ENCODE assay signal across 1 cellular context in the genomic region with DNA sequence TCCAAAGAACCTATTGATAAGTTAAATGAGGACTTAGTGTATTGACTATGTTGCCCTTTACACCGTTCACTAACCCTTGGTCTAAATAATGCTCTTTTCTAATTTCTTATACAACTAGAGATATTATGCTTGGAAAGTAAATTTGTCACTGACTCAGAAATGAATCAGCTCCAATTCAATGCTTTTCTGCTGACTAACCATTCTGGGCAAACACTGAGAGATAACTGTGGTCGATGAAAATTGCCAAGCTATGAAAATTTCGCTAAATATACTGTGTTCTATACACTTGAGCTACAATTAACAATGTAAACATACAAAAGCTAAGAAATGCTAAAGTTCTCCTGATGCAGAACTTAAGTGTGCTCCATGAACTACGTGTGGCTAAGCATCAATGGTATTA.
TF ChIP-seq lines count a peak whose summit lies in the region.

No MANE protein-coding gene starts in this region.

TF ChIP-seq in IMR-90, 13 proteins besides CTCF, POLR2A, EP300 and RAD21:
- TF ChIP-seq RCOR1 (IDR thresholded peaks at IDR 0.05; ENCODE audit: insufficient replicate concordance, low read length) (no peak), FOS (IDR thresholded peaks at IDR 0.05; ENCODE audit: low read depth, low read length) (peak; percentile 92), USF2 (IDR thresholded peaks at IDR 0.05; ENCODE audit: low read depth, low read length) (no peak), SMC3 (IDR thresholded peaks at IDR 0.05; ENCODE audit: low read depth, low read length) (no peak), MXI1 (IDR thresholded peaks at IDR 0.05; ENCODE audit: borderline replicate concordance, low read depth, low read length) (no peak), MAFK (IDR thresholded peaks at IDR 0.05; ENCODE audit: low read depth, low read length) (peak; percentile 97), RFX5 (IDR thresholded peaks at IDR 0.05; ENCODE audit: low read depth, low read length) (peak; percentile 59; the same call in 1 of the 2 replicates), NFE2L2 (IDR thresholded peaks at IDR 0.05; ENCODE audit: low read depth, low read length) (peak; percentile 67)
